In the genomic region with DNA sequence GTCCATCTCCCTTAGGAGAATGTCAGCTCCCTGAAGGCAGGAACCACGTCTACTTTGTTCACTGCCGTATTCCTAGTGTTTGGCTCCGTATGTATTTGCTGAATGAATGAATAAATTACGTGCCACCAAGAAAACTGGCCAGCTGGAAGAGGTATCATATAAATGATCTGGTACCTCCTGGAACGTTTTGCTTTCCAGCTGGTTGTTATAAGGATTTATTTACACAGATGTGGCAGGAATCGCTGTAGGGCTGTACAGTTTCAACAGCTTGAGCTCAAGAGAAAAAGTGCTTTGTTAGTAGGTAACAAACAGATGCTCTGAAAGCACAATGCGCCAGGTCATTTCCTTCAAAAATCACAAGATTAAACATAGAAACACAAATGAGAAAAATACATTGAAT, we compare ENCODE assay signal across 19 cellular contexts.
DNase-seq lines count a peak whose midpoint lies in the region; ATAC-seq and TF ChIP-seq lines count a peak whose summit lies in the region.
"Had no signal": no experiment of that assay in that cellular context is flagged by ENCODE, and none has a peak within 500 bp of the region (broad histone marks: within the 10 kb centered on the region; RNA-seq: fewer than 3 reads in every experiment).

No MANE protein-coding gene starts in this region.

- DNase-seq in NCI-H526 (lab: John Stamatoyannopoulos, UW) (peak; percentile 6 to 38), NCI-H526 treated with DMSO at 0.1 percent for 48 hours (lab: John Stamatoyannopoulos, UW) (no peak), NCI-H1694 (lab: John Stamatoyannopoulos, UW) (peak; percentile 67), NCI-H345 treated with DMSO at 0.1 percent for 48 hours (lab: John Stamatoyannopoulos, UW; ENCODE audit: unreplicated experiment) (peak; percentile 43), MV-4-11 (lab: John Stamatoyannopoulos, UW) (no peak)
- DNase-seq in stimulated activated CD4-positive, alpha-beta T cell treated with anti-CD3 and anti-CD28 coated beads, Interleukin-12 subunit alpha, Interleukin-12 subunit beta, amount 100 ng/mL, for 4 hours, result no peak
- DNase-seq: Calu3, DND-41, GM23248, HCEC 1CT, IMR-90, NCI-H1436 treated with DMSO at 0.1 percent for 48 hours, NCI-H774, PC-3, SJCRH30, T-helper 2 cell had no signal

- ATAC-seq in SK-N-SH treated with all-trans-retinoic acid at 6 μM for 48 hours, result no peak
- no peak for ATAC-seq in GM18867 (IDR thresholded peaks at IDR 0.05; ENCODE audit: unreplicated experiment)
- ATAC-seq: A549, PC-3 had no signal

TF ChIP-seq in SK-N-SH treated with all-trans-retinoic acid at 6 μM for 48 hours, 23 proteins besides CTCF, POLR2A, EP300 and RAD21:
- TF ChIP-seq ZFP30 (CRISPR knock-in tag; IDR thresholded peaks at IDR 0.05), result no peak
- peak; percentile 85; the same call in 1 of the 2 replicates for TF ChIP-seq TCF4 (CRISPR knock-in tag; IDR thresholded peaks at IDR 0.05; ENCODE audit: borderline replicate concordance)

Comparison
In these comparisons a context has a peak if more than half of its experiments do, and no peak if none do; other contexts are left out.
1. DNase-seq: peak in NCI-H526 (2 of 2), NCI-H1694 (single experiment) and NCI-H345 treated with DMSO at 0.1 percent for 48 hours (single experiment); none in NCI-H526 treated with DMSO at 0.1 percent for 48 hours (single experiment), MV-4-11 (single experiment) and stimulated activated CD4-positive, alpha-beta T cell treated with anti-CD3 and anti-CD28 coated beads, Interleukin-12 subunit alpha, Interleukin-12 subunit beta, amount 100 ng/mL, for 4 hours (single experiment).